In genomic region chr19:5646703-5647102, GRCh38 we compare ENCODE assay signal across 31 cellular contexts. TPM values are rescaled to one million over a fixed set of nuclear protein-coding genes. Genes with fewer than 3 reads are reported as not detected.
DNase-seq lines count a peak whose midpoint lies in the region; ATAC-seq and TF ChIP-seq lines count a peak whose summit lies in the region.
"Had no signal": no experiment of that assay in that cellular context is flagged by ENCODE, and none has a peak within 500 bp of the region (broad histone marks: within the 10 kb centered on the region; RNA-seq: fewer than 3 reads in every experiment).

No MANE protein-coding gene starts in this region.

- peak overlapping the region; percentile 66 for H3K27ac Mint-ChIP-seq in activated T-cell treated with anti-CD3 and anti-CD28 coated beads, Interleukin-2, amount 50 U/mL, for 24 hours
- peak overlapping the region; percentile 60 for H3K27ac Mint-ChIP-seq in central memory CD8-positive, alpha-beta T cell (ENCODE audit: low read depth)
- H3K27ac Mint-ChIP-seq: activated CD4-positive, alpha-beta T cell treated with anti-CD3 and anti-CD28 coated beads, Interleukin-2, amount 10 ng/mL, durations not matched to agents 24 days and 14 days; activated CD8-positive, alpha-beta memory T cell treated with anti-CD3 and anti-CD28 coated beads, Interleukin-2, amount 10 ng/mL, durations not matched to agents 7 days and 5 days; activated T-helper 2 cell treated with anti-CD3 and anti-CD28 coated beads, Interferon-gamma antibody, Interleukin-2, Interleukin-4, amounts not matched to agents 10 μg/mL and 5 μg/mL and 100 μg/mL, durations not matched to agents 14 hours and 24 hours and 36 hours; CD4-positive, alpha-beta T cell had no signal

- H3K9me3 Mint-ChIP-seq in activated T-cell treated with anti-CD3 and anti-CD28 coated beads, Interleukin-2, amount 50 U/mL, for 24 hours = no peaks in the 10 kb centered on the region
- no peaks in the 10 kb centered on the region for H3K9me3 Mint-ChIP-seq in activated T-cell treated with anti-CD3 and anti-CD28 coated beads, Interleukin-2, amount 50 U/mL, for 4 hours
- no peaks in the 10 kb centered on the region for H3K9me3 Mint-ChIP-seq in central memory CD8-positive, alpha-beta T cell
- H3K9me3 Mint-ChIP-seq: activated CD4-positive, alpha-beta T cell treated with anti-CD3 and anti-CD28 coated beads, Interleukin-2, amount 10 ng/mL, durations not matched to agents 24 days and 14 days; activated T-helper 2 cell treated with anti-CD3 and anti-CD28 coated beads, Interferon-gamma antibody, Interleukin-2, Interleukin-4, amounts not matched to agents 10 μg/mL and 5 μg/mL and 100 μg/mL, durations not matched to agents 14 hours and 24 hours and 36 hours; CD4-positive, alpha-beta T cell had no signal

- H3K4me3 ChIP-seq in HEK293 (ENCODE audit: low read depth, low read length) = no peak overlapping the region
- H3K4me3 ChIP-seq: A549, body of pancreas, heart right ventricle, psoas muscle, SJCRH30 had no signal

- H3K4me1 ChIP-seq in HEK293 (ENCODE audit: control insufficient read depth, insufficient read depth, low read length) = no peaks in the 10 kb centered on the region
- H3K4me1 ChIP-seq: psoas muscle, SJCRH30 had no signal

- H3K4me3 Mint-ChIP-seq in activated T-cell treated with anti-CD3 and anti-CD28 coated beads, Interleukin-2, amount 50 U/mL, for 24 hours = no peak overlapping the region
- no peak overlapping the region for H3K4me3 Mint-ChIP-seq in activated T-cell treated with anti-CD3 and anti-CD28 coated beads, Interleukin-2, amount 50 U/mL, for 4 hours
- H3K4me3 Mint-ChIP-seq in central memory CD8-positive, alpha-beta T cell = no peak overlapping the region
- H3K4me3 Mint-ChIP-seq: activated CD4-positive, alpha-beta T cell treated with anti-CD3 and anti-CD28 coated beads, Interleukin-2, amount 10 ng/mL, durations not matched to agents 24 days and 14 days; activated CD8-positive, alpha-beta memory T cell treated with anti-CD3 and anti-CD28 coated beads, Interleukin-2, amount 10 ng/mL, durations not matched to agents 7 days and 5 days; CD4-positive, alpha-beta T cell had no signal

- no peaks in the 10 kb centered on the region for H3K9me3 ChIP-seq in HEK293 (ENCODE audit: control insufficient read depth, insufficient read depth, low read depth, low read length)
- H3K9me3 ChIP-seq: A549, body of pancreas, heart right ventricle, psoas muscle, SJCRH30 had no signal

- peaks cover 27% of the 10 kb centered on the region for H3K4me1 Mint-ChIP-seq in activated T-cell treated with anti-CD3 and anti-CD28 coated beads, Interleukin-2, amount 50 U/mL, for 24 hours (ENCODE audit: low read depth)
- H3K4me1 Mint-ChIP-seq in activated T-cell treated with anti-CD3 and anti-CD28 coated beads, Interleukin-2, amount 50 U/mL, for 4 hours (ENCODE audit: low read depth) = peaks cover 12% of the 10 kb centered on the region
- H3K4me1 Mint-ChIP-seq in central memory CD8-positive, alpha-beta T cell = peaks cover 39% of the 10 kb centered on the region

- no peak for TF ChIP-seq CTCF in HEK293 (tag by site-specific recombination; IDR thresholded peaks at IDR 0.05)

- intact Hi-C loops in posterior vena cava (cut with DNase I) = no loop called here

- no peak for ATAC-seq in activated T-cell treated with anti-CD3 and anti-CD28 coated beads, Interleukin-2, amount 50 U/mL, for 4 hours
- ATAC-seq in central memory CD8-positive, alpha-beta T cell (replicated peaks; ENCODE audit: extremely low read depth, poor library complexity, severe bottlenecking) = no peak
- no peak for ATAC-seq in GM21723 (IDR thresholded peaks at IDR 0.05; ENCODE audit: unreplicated experiment)
- ATAC-seq: A549; activated CD8-positive, alpha-beta memory T cell treated with anti-CD3 and anti-CD28 coated beads, Interleukin-2, amount 10 ng/mL, durations not matched to agents 7 days and 5 days; body of pancreas; HCT116; heart right ventricle; left ventricle myocardium superior had no signal

- POLR2A ChIA-PET in HEK293 (lab: Yijun Ruan, JAX) = no interaction called here

- no peak for DNase-seq in activated T-cell treated with anti-CD3 and anti-CD28 coated beads, Interleukin-2, amount 50 U/mL, for 24 hours
- no peak for DNase-seq in activated T-cell treated with anti-CD3 and anti-CD28 coated beads, Interleukin-2, amount 50 U/mL, for 4 hours
- DNase-seq in central memory CD8-positive, alpha-beta T cell (ENCODE audit: low spot score in 2 of 2) = no peak
- DNase-seq in posterior vena cava (ENCODE audit: low spot score) (peak; percentile 7), NCI-H1417 (lab: John Stamatoyannopoulos, UW) (no peak)
- no peak for DNase-seq in activated CD8-positive, alpha-beta memory T cell treated with anti-CD3 and anti-CD28 coated beads, Interleukin-2, amount 50 U/mL, for 48 hours
- DNase-seq: activated CD4-positive, alpha-beta T cell treated with anti-CD3 and anti-CD28 coated beads, Interleukin-2, amount 10 ng/mL, durations not matched to agents 24 days and 14 days; activated CD8-positive, alpha-beta memory T cell treated with anti-CD3 and anti-CD28 coated beads, Interleukin-2, amount 10 ng/mL, durations not matched to agents 7 days and 5 days; body of pancreas; CD4-positive, alpha-beta T cell; cerebellar nuclear complex; dermis blood vessel endothelial cell; DND-41; foreskin melanocyte; GF-D8; heart right ventricle; Kasumi-1; kidney; left ventricle myocardium superior; nucleus accumbens; psoas muscle; SJCRH30; stimulated activated CD4-positive, alpha-beta T cell treated with anti-CD3 and anti-CD28 coated beads, Interleukin-4, amount 100 ng/mL, for 4 hours; SW 1271; T1000 had no signal

- no peak overlapping the region for H3K27ac ChIP-seq in HEK293 (ENCODE audit: extremely low read depth, low read depth, low read length)
- H3K27ac ChIP-seq: A549, body of pancreas, heart right ventricle, psoas muscle, SJCRH30, VCaP had no signal

- CTCF ChIA-PET in HEK293 (lab: Yijun Ruan, JAX) = no interaction called here

- peaks cover 93% of the 10 kb centered on the region for H3K36me3 Mint-ChIP-seq in activated T-cell treated with anti-CD3 and anti-CD28 coated beads, Interleukin-2, amount 50 U/mL, for 24 hours (ENCODE audit: low read depth)
- H3K36me3 Mint-ChIP-seq in activated T-cell treated with anti-CD3 and anti-CD28 coated beads, Interleukin-2, amount 50 U/mL, for 4 hours (ENCODE audit: insufficient read depth) = peaks cover 64% of the 10 kb centered on the region
- H3K36me3 Mint-ChIP-seq in central memory CD8-positive, alpha-beta T cell (ENCODE audit: insufficient read depth) = peaks cover 84% of the 10 kb centered on the region

- peaks cover 36 to 94% of the 10 kb centered on the region in 2 experiments for H3K36me3 ChIP-seq in HEK293 (ENCODE audit: control insufficient read depth in 2 of 2, insufficient read depth in 1 of 2, low read length in 2 of 2)

- no peaks in the 10 kb centered on the region for H3K27me3 Mint-ChIP-seq in activated T-cell treated with anti-CD3 and anti-CD28 coated beads, Interleukin-2, amount 50 U/mL, for 24 hours
- H3K27me3 Mint-ChIP-seq in activated T-cell treated with anti-CD3 and anti-CD28 coated beads, Interleukin-2, amount 50 U/mL, for 4 hours (ENCODE audit: low read depth) = no peaks in the 10 kb centered on the region
- no peaks in the 10 kb centered on the region for H3K27me3 Mint-ChIP-seq in central memory CD8-positive, alpha-beta T cell
- H3K27me3 Mint-ChIP-seq: activated CD4-positive, alpha-beta T cell treated with anti-CD3 and anti-CD28 coated beads, Interleukin-2, amount 10 ng/mL, durations not matched to agents 24 days and 14 days; activated CD8-positive, alpha-beta memory T cell treated with anti-CD3 and anti-CD28 coated beads, Interleukin-2, amount 10 ng/mL, durations not matched to agents 7 days and 5 days; CD4-positive, alpha-beta T cell had no signal

TF ChIP-seq in HEK293, 187 proteins besides CTCF, POLR2A, EP300 and RAD21:
- TF ChIP-seq ZNF571 (tag by site-specific recombination; IDR thresholded peaks at IDR 0.05) (no peak), ZNF768 (tag by site-specific recombination; IDR thresholded peaks at IDR 0.05) (peak; percentile 58; the same call in 1 of the 2 replicates)

RNA-seq across cellular contexts. Expression of gene SAFB, which starts 23.8 kb away (rescaled TPM):
- 100 to 1,000 TPM; 169 to 191 (median 186) TPM for total RNA-seq in activated T-cell treated with anti-CD3 and anti-CD28 coated beads, Interleukin-2, amount 50 U/mL, for 4 hours
- total RNA-seq in posterior vena cava = 10 to 100 TPM; 49.4 to 50.5 TPM

RNA-seq across cellular contexts. Expression of gene SAFB2, which starts 24.1 kb away (rescaled TPM):
- 100 to 1,000 TPM; 113 to 117 (median 113) TPM for total RNA-seq in activated T-cell treated with anti-CD3 and anti-CD28 coated beads, Interleukin-2, amount 50 U/mL, for 4 hours
- 10 to 100 TPM; 50.9 to 57.3 TPM for total RNA-seq in posterior vena cava

RNA-seq across cellular contexts. Expression of gene MICOS13, which starts 33.6 kb away (rescaled TPM):
- total RNA-seq in activated T-cell treated with anti-CD3 and anti-CD28 coated beads, Interleukin-2, amount 50 U/mL, for 4 hours = 100 to 1,000 TPM in 2 of 3 donors, 10 to 100 TPM in 1; 90.0 to 107 (median 103) TPM
- 10 to 100 TPM; 54.1 to 54.4 TPM for total RNA-seq in posterior vena cava

RNA-seq across cellular contexts. Expression of gene HSD11B1L, which starts 34.1 kb away (rescaled TPM):
- total RNA-seq in activated T-cell treated with anti-CD3 and anti-CD28 coated beads, Interleukin-2, amount 50 U/mL, for 4 hours = 1 to 10 TPM; 2.6 to 2.7 (median 2.7) TPM
- total RNA-seq in posterior vena cava = 1 to 10 TPM; 3.8 to 4.0 TPM

RNA-seq across cellular contexts. Expression of gene RPL36, which starts 43.4 kb away (rescaled TPM):
- total RNA-seq in activated T-cell treated with anti-CD3 and anti-CD28 coated beads, Interleukin-2, amount 50 U/mL, for 4 hours = 1,000 to 10,000 TPM; 1,683 to 1,753 (median 1,705) TPM
- 100 to 1,000 TPM; 525 to 575 TPM for total RNA-seq in posterior vena cava
